ENCODE assay signal across 34 cellular contexts in the genomic region with DNA sequence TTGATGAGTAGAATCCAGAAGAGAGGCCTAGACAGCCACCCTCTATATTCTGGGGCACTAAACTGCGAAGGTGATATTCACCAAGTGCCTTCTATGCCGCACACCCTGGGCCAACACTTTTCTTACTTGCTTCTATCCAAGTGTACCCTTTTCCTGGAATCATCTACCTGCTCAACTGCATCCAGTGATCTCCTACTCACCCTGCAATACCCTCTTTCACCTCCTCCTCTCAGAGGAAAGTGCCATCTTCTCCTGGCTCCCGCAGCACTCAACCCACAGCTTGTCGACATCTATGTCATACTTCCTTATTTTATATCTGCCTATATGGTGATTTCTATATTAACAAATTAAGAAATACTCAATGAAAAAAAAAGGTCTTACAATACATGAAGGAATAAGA.
"Had no signal": no experiment of that assay in that cellular context is flagged by ENCODE, and none has a peak within 500 bp of the region (broad histone marks: within the 10 kb centered on the region; RNA-seq: fewer than 3 reads in every experiment).

No MANE protein-coding gene starts in this region.

- H3K27ac ChIP-seq: adrenal gland, body of pancreas, esophagus muscularis mucosa, foreskin keratinocyte, gastrocnemius medialis, heart right ventricle, hepatocyte, VCaP had no signal

- H3K9me3 ChIP-seq: adrenal gland, body of pancreas, esophagus muscularis mucosa, gastrocnemius medialis, heart right ventricle had no signal

- H3K27ac Mint-ChIP-seq: activated B cell treated with CpG ODN at 0.5 μM for 24 hours; activated CD4-positive, alpha-beta memory T cell treated with anti-CD3 and anti-CD28 coated beads for 36 hours; activated CD4-positive, alpha-beta T cell treated with anti-CD3 and anti-CD28 coated beads, Interleukin-2, amount 10 ng/mL, durations not matched to agents 24 days and 14 days; activated CD8-positive, alpha-beta memory T cell treated with anti-CD3 and anti-CD28 coated beads, Interleukin-2, amount 10 ng/mL, durations not matched to agents 7 days and 5 days; activated CD8-positive, alpha-beta T cell treated with anti-CD3 and anti-CD28 coated beads, Interleukin-2, amount 10 ng/mL, durations not matched to agents 7 days and 5 days; activated naive CD4-positive, alpha-beta T cell treated with anti-CD3 and anti-CD28 coated beads for 36 hours; activated naive CD4-positive, alpha-beta T cell treated with anti-CD3 and anti-CD28 coated beads, Interleukin-2, amount 50 U/mL, for 24 hours; activated naive CD8-positive, alpha-beta T cell treated with anti-CD3 and anti-CD28 coated beads for 36 hours; activated naive CD8-positive, alpha-beta T cell treated with anti-CD3 and anti-CD28 coated beads, Interleukin-2, amount 50 U/mL, for 24 hours; activated T-helper 1 cell treated with anti-CD3 and anti-CD28 coated beads, Interleukin-12 subunit alpha, Interleukin-12 subunit beta, Interleukin-2, Interleukin-4 antibody, amounts not matched to agents 30 ng/mL and 10 ng/mL and 1 ng/mL, durations not matched to agents 14 hours and 24 hours and 36 hours; activated T-helper 2 cell treated with anti-CD3 and anti-CD28 coated beads, Interferon-gamma antibody, Interleukin-2, Interleukin-4, amounts not matched to agents 10 μg/mL and 5 μg/mL and 100 μg/mL, durations not matched to agents 14 hours and 24 hours and 36 hours; effector memory CD8-positive, alpha-beta T cell; T-helper 1 cell treated with Interleukin-12 subunit alpha and Interleukin-12 subunit beta and Interleukin-4 antibody, amounts not matched to agents 30 μg/mL and 1 μg/mL, for 36 hours had no signal

- H3K36me3 ChIP-seq: adrenal gland, esophagus muscularis mucosa, gastrocnemius medialis, heart right ventricle had no signal

- H3K4me3 Mint-ChIP-seq: activated B cell treated with CpG ODN at 0.5 μM for 24 hours; activated CD4-positive, alpha-beta memory T cell treated with anti-CD3 and anti-CD28 coated beads for 36 hours; activated CD4-positive, alpha-beta T cell treated with anti-CD3 and anti-CD28 coated beads, Interleukin-2, amount 10 ng/mL, durations not matched to agents 24 days and 14 days; activated CD8-positive, alpha-beta memory T cell treated with anti-CD3 and anti-CD28 coated beads, Interleukin-2, amount 10 ng/mL, durations not matched to agents 7 days and 5 days; activated CD8-positive, alpha-beta T cell treated with anti-CD3 and anti-CD28 coated beads, Interleukin-2, amount 10 ng/mL, durations not matched to agents 7 days and 5 days; activated naive CD4-positive, alpha-beta T cell treated with anti-CD3 and anti-CD28 coated beads for 36 hours; activated naive CD4-positive, alpha-beta T cell treated with anti-CD3 and anti-CD28 coated beads, Interleukin-2, amount 50 U/mL, for 24 hours; activated naive CD8-positive, alpha-beta T cell treated with anti-CD3 and anti-CD28 coated beads for 36 hours; activated naive CD8-positive, alpha-beta T cell treated with anti-CD3 and anti-CD28 coated beads, Interleukin-2, amount 50 U/mL, for 24 hours; activated T-helper 1 cell treated with anti-CD3 and anti-CD28 coated beads, Interleukin-12 subunit alpha, Interleukin-12 subunit beta, Interleukin-2, Interleukin-4 antibody, amounts not matched to agents 30 ng/mL and 10 ng/mL and 1 ng/mL, durations not matched to agents 14 hours and 24 hours and 36 hours; effector memory CD8-positive, alpha-beta T cell; T-helper 1 cell treated with Interleukin-12 subunit alpha and Interleukin-12 subunit beta and Interleukin-4 antibody, amounts not matched to agents 30 μg/mL and 1 μg/mL, for 36 hours had no signal

- H3K36me3 Mint-ChIP-seq: activated CD4-positive, alpha-beta memory T cell treated with anti-CD3 and anti-CD28 coated beads for 36 hours; activated CD8-positive, alpha-beta memory T cell treated with anti-CD3 and anti-CD28 coated beads, Interleukin-2, amount 10 ng/mL, durations not matched to agents 7 days and 5 days; activated naive CD4-positive, alpha-beta T cell treated with anti-CD3 and anti-CD28 coated beads, Interleukin-2, amount 50 U/mL, for 24 hours; activated naive CD8-positive, alpha-beta T cell treated with anti-CD3 and anti-CD28 coated beads for 36 hours had no signal

- H3K4me1 ChIP-seq: body of pancreas, esophagus muscularis mucosa, foreskin keratinocyte, gastrocnemius medialis had no signal

- H3K4me3 ChIP-seq: adrenal gland, body of pancreas, esophagus muscularis mucosa, gastrocnemius medialis, heart right ventricle, hepatocyte had no signal

- ATAC-seq: activated CD4-positive, CD25-positive, alpha-beta regulatory T cell treated with anti-CD3 and anti-CD28 coated beads, Interleukin-2, amount 50 U/mL, for 24 hours; activated CD8-positive, alpha-beta memory T cell treated with anti-CD3 and anti-CD28 coated beads, Interleukin-2, amount 10 ng/mL, durations not matched to agents 7 days and 5 days; activated CD8-positive, alpha-beta T cell treated with anti-CD3 and anti-CD28 coated beads, Interleukin-2, amount 10 ng/mL, durations not matched to agents 7 days and 5 days; activated naive CD8-positive, alpha-beta T cell treated with anti-CD3 and anti-CD28 coated beads, Interleukin-2, amount 50 U/mL, for 24 hours; body of pancreas; effector memory CD8-positive, alpha-beta T cell; foreskin keratinocyte; gastrocnemius medialis; heart right ventricle had no signal

- H3K9me3 Mint-ChIP-seq: activated B cell treated with CpG ODN at 0.5 μM for 24 hours; activated CD4-positive, alpha-beta memory T cell treated with anti-CD3 and anti-CD28 coated beads for 36 hours; activated CD4-positive, alpha-beta T cell treated with anti-CD3 and anti-CD28 coated beads, Interleukin-2, amount 10 ng/mL, durations not matched to agents 24 days and 14 days; activated naive CD4-positive, alpha-beta T cell treated with anti-CD3 and anti-CD28 coated beads for 36 hours; activated naive CD4-positive, alpha-beta T cell treated with anti-CD3 and anti-CD28 coated beads, Interleukin-2, amount 50 U/mL, for 24 hours; activated naive CD8-positive, alpha-beta T cell treated with anti-CD3 and anti-CD28 coated beads for 36 hours; activated naive CD8-positive, alpha-beta T cell treated with anti-CD3 and anti-CD28 coated beads, Interleukin-2, amount 50 U/mL, for 24 hours; activated T-helper 1 cell treated with anti-CD3 and anti-CD28 coated beads, Interleukin-12 subunit alpha, Interleukin-12 subunit beta, Interleukin-2, Interleukin-4 antibody, amounts not matched to agents 30 ng/mL and 10 ng/mL and 1 ng/mL, durations not matched to agents 14 hours and 24 hours and 36 hours; activated T-helper 2 cell treated with anti-CD3 and anti-CD28 coated beads, Interferon-gamma antibody, Interleukin-2, Interleukin-4, amounts not matched to agents 10 μg/mL and 5 μg/mL and 100 μg/mL, durations not matched to agents 14 hours and 24 hours and 36 hours; effector memory CD8-positive, alpha-beta T cell; T-helper 1 cell treated with Interleukin-12 subunit alpha and Interleukin-12 subunit beta and Interleukin-4 antibody, amounts not matched to agents 30 μg/mL and 1 μg/mL, for 36 hours had no signal

- DNase-seq: activated B cell treated with CpG ODN at 0.5 μM for 24 hours; activated CD4-positive, alpha-beta memory T cell treated with anti-CD3 and anti-CD28 coated beads for 36 hours; activated CD4-positive, alpha-beta T cell treated with anti-CD3 and anti-CD28 coated beads, Interleukin-2, amount 10 ng/mL, durations not matched to agents 24 days and 14 days; activated CD8-positive, alpha-beta memory T cell treated with anti-CD3 and anti-CD28 coated beads, Interleukin-2, amount 10 ng/mL, durations not matched to agents 7 days and 5 days; activated CD8-positive, alpha-beta memory T cell treated with anti-CD3 and anti-CD28 coated beads, Interleukin-2, amount 50 U/mL, for 4 hours; activated CD8-positive, alpha-beta T cell treated with anti-CD3 and anti-CD28 coated beads, Interleukin-2, amount 10 ng/mL, durations not matched to agents 7 days and 5 days; activated effector memory CD4-positive, alpha-beta T cell treated with anti-CD3 and anti-CD28 coated beads, Interleukin-2, amount 50 U/mL, for 16 hours; activated naive CD4-positive, alpha-beta T cell treated with anti-CD3 and anti-CD28 coated beads for 36 hours; activated naive CD8-positive, alpha-beta T cell treated with anti-CD3 and anti-CD28 coated beads for 36 hours; activated naive CD8-positive, alpha-beta T cell treated with anti-CD3 and anti-CD28 coated beads, Interleukin-2, amount 50 U/mL, for 24 hours; activated T-cell treated with anti-CD3 and anti-CD28 coated beads, Interleukin-2, amount 50 U/mL, for 1 hour; activated T-cell treated with anti-CD3 and anti-CD28 coated beads, Interleukin-2, amount 50 U/mL, for 48 hours; adrenal gland; amygdala; aorta; body of pancreas; caudate nucleus; cortex of kidney; dermis blood vessel endothelial cell; effector CD4-positive, alpha-beta T cell; effector memory CD8-positive, alpha-beta T cell; erythroblast; foreskin keratinocyte; gastrocnemius medialis; heart right ventricle; T1000 had no signal

- H3K4me1 Mint-ChIP-seq: activated B cell treated with CpG ODN at 0.5 μM for 24 hours; activated CD4-positive, alpha-beta T cell treated with anti-CD3 and anti-CD28 coated beads, Interleukin-2, amount 10 ng/mL, durations not matched to agents 24 days and 14 days; activated CD8-positive, alpha-beta memory T cell treated with anti-CD3 and anti-CD28 coated beads, Interleukin-2, amount 10 ng/mL, durations not matched to agents 7 days and 5 days; activated naive CD4-positive, alpha-beta T cell treated with anti-CD3 and anti-CD28 coated beads, Interleukin-2, amount 50 U/mL, for 24 hours; activated naive CD8-positive, alpha-beta T cell treated with anti-CD3 and anti-CD28 coated beads for 36 hours; activated naive CD8-positive, alpha-beta T cell treated with anti-CD3 and anti-CD28 coated beads, Interleukin-2, amount 50 U/mL, for 24 hours had no signal

- H3K27me3 Mint-ChIP-seq: activated B cell treated with CpG ODN at 0.5 μM for 24 hours; activated CD4-positive, alpha-beta memory T cell treated with anti-CD3 and anti-CD28 coated beads for 36 hours; activated CD4-positive, alpha-beta T cell treated with anti-CD3 and anti-CD28 coated beads, Interleukin-2, amount 10 ng/mL, durations not matched to agents 24 days and 14 days; activated CD8-positive, alpha-beta memory T cell treated with anti-CD3 and anti-CD28 coated beads, Interleukin-2, amount 10 ng/mL, durations not matched to agents 7 days and 5 days had no signal
